ENCODE assay signal across 1 cellular context in the genomic region with DNA sequence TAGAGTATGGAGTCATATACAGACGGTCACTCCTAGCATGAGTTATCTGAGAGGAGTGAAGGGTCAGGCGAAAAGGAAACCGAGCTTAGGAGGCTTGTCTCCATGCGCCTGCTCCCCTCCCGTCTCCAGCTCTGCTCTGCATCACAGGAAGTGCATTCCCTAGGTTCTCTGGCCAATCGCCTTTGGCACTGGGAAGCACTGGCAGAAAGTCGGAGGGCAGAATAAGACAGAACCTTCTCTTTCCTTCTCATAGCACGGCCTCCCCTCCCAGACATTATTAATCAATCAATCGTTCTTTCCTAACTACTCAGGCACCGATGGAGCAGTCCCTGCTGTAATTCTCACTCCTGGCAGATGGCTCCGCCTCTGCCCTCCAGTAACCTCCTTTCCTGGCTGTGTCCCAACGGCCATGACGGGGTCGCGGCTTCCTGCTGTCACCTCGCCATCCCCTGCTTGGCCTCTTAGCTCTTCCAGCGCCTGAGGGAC.
TF ChIP-seq lines count a peak whose summit lies in the region.

No MANE protein-coding gene starts in this region.

TF ChIP-seq in IMR-90, 13 proteins besides CTCF, POLR2A, EP300 and RAD21 (continued from another document):
- TF ChIP-seq MXI1 (IDR thresholded peaks at IDR 0.05; ENCODE audit: borderline replicate concordance, low read depth, low read length) (no peak), RFX5 (IDR thresholded peaks at IDR 0.05; ENCODE audit: low read depth, low read length) (no peak), NFE2L2 (IDR thresholded peaks at IDR 0.05; ENCODE audit: low read depth, low read length) (no peak), ELK1 (IDR thresholded peaks at IDR 0.05; ENCODE audit: borderline replicate concordance, low read depth, low read length) (no peak)
- TF ChIP-seq, protein P1, sequence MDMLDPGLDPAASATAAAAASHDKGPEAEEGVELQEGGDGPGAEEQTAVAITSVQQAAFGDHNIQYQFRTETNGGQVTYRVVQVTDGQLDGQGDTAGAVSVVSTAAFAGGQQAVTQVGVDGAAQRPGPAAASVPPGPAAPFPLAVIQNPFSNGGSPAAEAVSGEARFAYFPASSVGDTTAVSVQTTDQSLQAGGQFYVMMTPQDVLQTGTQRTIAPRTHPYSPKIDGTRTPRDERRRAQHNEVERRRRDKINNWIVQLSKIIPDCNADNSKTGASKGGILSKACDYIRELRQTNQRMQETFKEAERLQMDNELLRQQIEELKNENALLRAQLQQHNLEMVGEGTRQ (IDR thresholded peaks at IDR 0.05; ENCODE audit: low read depth, low read length): no peak
